In genomic region chr16:74695450-74696422, GRCh38 we compare ENCODE assay signal across 1 cellular context.
TF ChIP-seq lines count a peak whose summit lies in the region.

No MANE protein-coding gene starts in this region.

TF ChIP-seq in GM12878, 131 proteins besides CTCF, POLR2A, EP300 and RAD21 (continued from another document and continues in another):
- TF ChIP-seq ZBTB11 (CRISPR knock-in tag; IDR thresholded peaks at IDR 0.05) (no peak), ZNF24 (IDR thresholded peaks at IDR 0.05) (no peak), SMARCA5 (IDR thresholded peaks at IDR 0.05) (no peak), POU2F2 (IDR thresholded peaks at IDR 0.05; ENCODE audit: borderline replicate concordance, low read depth, low read length) (peak; percentile 65; the same call in 1 of the 3 replicates), SREBF1 (IDR thresholded peaks at IDR 0.05; ENCODE audit: low read length) (peak; percentile 45; the same call in 1 of the 2 replicates), USF1 (IDR thresholded peaks at IDR 0.05; ENCODE audit: borderline replicate concordance, extremely low read length, insufficient read depth, low read depth, low read length) (peak; percentile 98), ZNF384 (IDR thresholded peaks at IDR 0.05; ENCODE audit: borderline replicate concordance, low read depth, low read length) (no peak), TBL1XR1 (IDR thresholded peaks at IDR 0.05; ENCODE audit: low read depth, low read length) (no peak), FOS (IDR thresholded peaks at IDR 0.05; ENCODE audit: borderline replicate concordance, extremely low read depth, insufficient read length) (peak; percentile 81), RBBP5 (conservative IDR thresholded peaks at IDR 0.05) (no peak), PKNOX1 (IDR thresholded peaks at IDR 0.05) (no peak), ZNF687 (IDR thresholded peaks at IDR 0.05) (no peak), NR2C2 (IDR thresholded peaks at IDR 0.05; ENCODE audit: borderline replicate concordance, control insufficient read depth, insufficient read length, low read depth) (no peak), BCL11A (IDR thresholded peaks at IDR 0.05; ENCODE audit: low read depth, low read length) (no peak), WRNIP1 (IDR thresholded peaks at IDR 0.05; ENCODE audit: borderline replicate concordance, low read depth, low read length) (no peak), JUND (IDR thresholded peaks at IDR 0.05; ENCODE audit: low read depth, low read length) (no peak), MYC (IDR thresholded peaks at IDR 0.05; ENCODE audit: insufficient read depth, insufficient read length, insufficient replicate concordance, low read length, severe bottlenecking) (no peak), SREBF2 (IDR thresholded peaks at IDR 0.05; ENCODE audit: low read length) (no peak), IRF3 (IDR thresholded peaks at IDR 0.05) (peak; percentile 74), ATF3 (IDR thresholded peaks at IDR 0.05; ENCODE audit: borderline replicate concordance, extremely low read depth, low read depth, low read length) (peak; percentile 98), ATF2 (IDR thresholded peaks at IDR 0.05; ENCODE audit: low read length) (no peak), RB1 (IDR thresholded peaks at IDR 0.05; ENCODE audit: borderline replicate concordance) (no peak), NKRF (conservative IDR thresholded peaks at IDR 0.05) (no peak), HDGF (IDR thresholded peaks at IDR 0.05) (peak; percentile 26; the same call in 1 of the 2 replicates), SMAD5 (IDR thresholded peaks at IDR 0.05; ENCODE audit: low read depth) (no peak), EGR1 (IDR thresholded peaks at IDR 0.05; ENCODE audit: borderline replicate concordance in 1 of 2, low read depth in 2 of 2, low read length in 2 of 2) (no peak; a peak in 1 of 3 replicates), MTA2 (IDR thresholded peaks at IDR 0.05; ENCODE audit: low read depth) (no peak), RUNX3 (IDR thresholded peaks at IDR 0.05; ENCODE audit: low read length) (no peak), CEBPB (IDR thresholded peaks at IDR 0.05; ENCODE audit: borderline replicate concordance in 1 of 2, low read depth in 2 of 2, low read length in 2 of 2) (no peak; a peak in 1 of 4 replicates), STAT3 (IDR thresholded peaks at IDR 0.05; ENCODE audit: low read depth, low read length) (no peak), NR2F1 (conservative IDR thresholded peaks at IDR 0.05) (no peak), MXI1 (IDR thresholded peaks at IDR 0.05; ENCODE audit: low read depth, low read length) (no peak), IKZF1 (conservative IDR thresholded peaks at IDR 0.05) (peak; percentile 71), CBFB (IDR thresholded peaks at IDR 0.05; ENCODE audit: low read depth) (no peak), NFYA (IDR thresholded peaks at IDR 0.05; ENCODE audit: borderline replicate concordance, low read depth, low read length) (peak; percentile 83), SUZ12 (IDR thresholded peaks at IDR 0.05; ENCODE audit: unreplicated experiment) (no peak), BACH1 (IDR thresholded peaks at IDR 0.05; ENCODE audit: borderline replicate concordance) (no peak), RFX5 (IDR thresholded peaks at IDR 0.05; ENCODE audit: low read depth, low read length) (no peak), TAF1 (IDR thresholded peaks at IDR 0.05; ENCODE audit: borderline replicate concordance, low read depth, low read length) (no peak), YY1 (IDR thresholded peaks at IDR 0.05; ENCODE audit: low read depth, low read length) (peak; percentile 26; the same call in 1 of the 2 replicates), E2F8 (IDR thresholded peaks at IDR 0.05; ENCODE audit: low read depth, partially characterized antibody) (no peak), CBX3 (IDR thresholded peaks at IDR 0.05; ENCODE audit: borderline replicate concordance, low read depth) (no peak), IRF5 (IDR thresholded peaks at IDR 0.05; ENCODE audit: borderline replicate concordance) (no peak), MTA3 (IDR thresholded peaks at IDR 0.05; ENCODE audit: borderline replicate concordance, low read length) (no peak)
